In the genomic region with DNA sequence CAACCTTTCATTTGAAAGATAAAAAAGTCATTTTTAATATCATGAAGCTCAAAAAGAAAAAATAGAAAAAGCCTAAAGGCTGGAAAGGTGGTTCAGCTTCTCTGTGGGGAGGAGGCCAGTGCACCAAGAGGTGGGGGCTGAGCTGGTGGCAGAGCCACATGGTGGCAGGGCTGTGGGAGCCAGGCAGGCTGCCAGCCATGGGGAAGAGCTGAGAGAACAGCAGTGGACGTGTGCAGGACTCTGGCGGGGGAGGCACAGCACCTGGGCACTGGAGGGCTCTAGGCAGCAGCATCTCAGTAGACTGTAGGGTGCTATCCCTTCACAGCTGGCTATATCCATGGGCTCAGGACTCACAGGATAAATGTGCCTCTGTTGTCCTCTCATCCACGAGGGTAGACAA, we compare ENCODE assay signal across 21 cellular contexts. TPM values are rescaled to one million over a fixed set of nuclear protein-coding genes. Genes with fewer than 3 reads are reported as not detected.
DNase-seq lines count a peak whose midpoint lies in the region; ATAC-seq and TF ChIP-seq lines count a peak whose summit lies in the region.
"Had no signal": no experiment of that assay in that cellular context is flagged by ENCODE, and none has a peak within 500 bp of the region (broad histone marks: within the 10 kb centered on the region; RNA-seq: fewer than 3 reads in every experiment).

No MANE protein-coding gene starts in this region.

- H3K9me3 ChIP-seq in spleen, result no peaks in the 10 kb centered on the region
- H3K9me3 ChIP-seq: A549, Caco-2 had no signal

- POLR2A ChIA-PET in RWPE1 (lab: Yijun Ruan, JAX; ENCODE audit: low non-redundant PET), result no interaction called here

- H3K4me3 Mint-ChIP-seq in activated naive CD8-positive, alpha-beta T cell treated with anti-CD3 and anti-CD28 coated beads for 36 hours, result no peak overlapping the region
- H3K4me3 Mint-ChIP-seq: CD8-positive, alpha-beta T cell had no signal

- H3K4me1 ChIP-seq in spleen, result no peaks in the 10 kb centered on the region
- H3K4me1 ChIP-seq: A549, Caco-2 had no signal

- peaks cover 0 to 5% (median 0%) of the 10 kb centered on the region in 7 donors for H3K27me3 ChIP-seq in spleen (replicated peaks in 1 of 7)

- H3K9me3 Mint-ChIP-seq in activated naive CD8-positive, alpha-beta T cell treated with anti-CD3 and anti-CD28 coated beads for 36 hours, result no peaks in the 10 kb centered on the region
- H3K9me3 Mint-ChIP-seq: CD8-positive, alpha-beta T cell had no signal

- no peak for TF ChIP-seq POLR2A in spleen (IDR thresholded peaks at IDR 0.05)

- H3K36me3 ChIP-seq in spleen, result peaks cover 0 to 32% (median 5%) of the 10 kb centered on the region in 6 donors

- H3K36me3 Mint-ChIP-seq in activated naive CD8-positive, alpha-beta T cell treated with anti-CD3 and anti-CD28 coated beads for 36 hours, result no peaks in the 10 kb centered on the region

- no peaks in the 10 kb centered on the region for H3K4me1 Mint-ChIP-seq in activated naive CD8-positive, alpha-beta T cell treated with anti-CD3 and anti-CD28 coated beads for 36 hours

- in situ Hi-C loops in G401 (cut with HindIII; ENCODE audit: low sequenced_read_pairs), result no loop called here

- peaks cover 11% of the 10 kb centered on the region for H3K27me3 Mint-ChIP-seq in activated naive CD8-positive, alpha-beta T cell treated with anti-CD3 and anti-CD28 coated beads for 36 hours

- 66 to 90% (median 85%) methylated on average over 3 of the region's 3 CpGs for WGBS in spleen, 5 donors

- H3K4me3 ChIP-seq in spleen, result no peak overlapping the region
- H3K4me3 ChIP-seq: A549, SK-N-MC had no signal

- ATAC-seq in left colon, result peak; percentile 8
- ATAC-seq: CD8-positive, alpha-beta T cell had no signal

- no peak overlapping the region for H3K27ac Mint-ChIP-seq in activated naive CD8-positive, alpha-beta T cell treated with anti-CD3 and anti-CD28 coated beads for 36 hours
- H3K27ac Mint-ChIP-seq: CD8-positive, alpha-beta T cell had no signal

- TF ChIP-seq CTCF in RWPE1 (conservative IDR thresholded peaks at IDR 0.05; ENCODE audit: low read depth), result no peak
- no peak for TF ChIP-seq CTCF in spleen (IDR thresholded peaks at IDR 0.05 in 8 of 11, conservative IDR thresholded peaks at IDR 0.05 in 3 of 11)

- DNase-seq in G401 (ENCODE audit: low spot score) (peak; percentile 63), RWPE1 (ENCODE audit: low spot score) (no peak), left colon (no peak), spleen (peak; percentile 40), nucleus accumbens (lab: John Stamatoyannopoulos, UW) (no peak), NCI-H82 treated with DMSO at 0.1 percent for 48 hours (lab: John Stamatoyannopoulos, UW; ENCODE audit: unreplicated experiment) (no peak)
- no peak for DNase-seq in activated naive CD8-positive, alpha-beta T cell treated with anti-CD3 and anti-CD28 coated beads for 36 hours
- DNase-seq: AML-193; Caco-2; CD8-positive, alpha-beta T cell; DMS79 treated with DMSO at 0.1 percent for 48 hours; Karpas-422; NCI-H1092 treated with DMSO at 0.1 percent for 48 hours; NCI-H1436; NCI-H1930; NCI-H2107; NCI-H524 treated with DMSO at 0.1 percent for 48 hours; NCI-H774; SHP77 treated with DMSO at 0.1 percent for 48 hours had no signal

- intact Hi-C loops in left colon (cut with DNase I, micrococcal nuclease), result no loop called here
- intact Hi-C loops in spleen (cut with DNase I; ENCODE audit: low total_unique reads), result no loop called here

- 0 out of 2 replicates have a peak overlapping the region, but pooled peaks have one; percentile 14 for H3K27ac ChIP-seq in RWPE1
- no peak overlapping the region for H3K27ac ChIP-seq in spleen
- H3K27ac ChIP-seq: A549, SK-N-MC had no signal

- CTCF ChIA-PET in RWPE1 (lab: Yijun Ruan, JAX), result interaction anchor here (0.6 to 0.7 kb wide), 3 partner anchors 33 to 109 kb away, joined by 3 read pairs; no protein-coding TSS in a partner anchor

RNA-seq across cellular contexts. Expression of gene STK25, which starts 47.8 kb away (rescaled TPM):
- 299 and 330 TPM in 2 replicates for total RNA-seq in G401 (2014; rRNA removed; shearing (Covaris generic))
- total RNA-seq in left colon (100 to 1,000 TPM; 118 to 119 TPM), spleen (100 to 1,000 TPM; 127 to 217 (median 167) TPM)
- polyA plus RNA-seq in spleen, result 100 to 1,000 TPM; 133 to 254 (median 213) TPM
- total RNA-seq in activated naive CD8-positive, alpha-beta T cell treated with anti-CD3 and anti-CD28 coated beads for 36 hours, result 10 to 100 TPM; 86.2 to 87.7 TPM

Comparison
In these comparisons a context has a peak if more than half of its experiments do, and no peak if none do; other contexts are left out.
1. DNase-seq: peak in G401 (single experiment) and spleen (single experiment); none in RWPE1 (single experiment), left colon (0 of 2), activated naive CD8-positive, alpha-beta T cell treated with anti-CD3 and anti-CD28 coated beads for 36 hours (single experiment), nucleus accumbens (0 of 56) and NCI-H82 treated with DMSO at 0.1 percent for 48 hours (single experiment).